ENCODE assay signal across 10 cellular contexts in genomic region chr13:110641055-110642015, GRCh38. TPM values are rescaled to one million over a fixed set of nuclear protein-coding genes. Genes with fewer than 3 reads are reported as not detected.
DNase-seq lines count a peak whose midpoint lies in the region; ATAC-seq and TF ChIP-seq lines count a peak whose summit lies in the region.
"Had no signal": no experiment of that assay in that cellular context is flagged by ENCODE, and none has a peak within 500 bp of the region (broad histone marks: within the 10 kb centered on the region; RNA-seq: fewer than 3 reads in every experiment).

No MANE protein-coding gene starts in this region.

- intact Hi-C loops in Right ventricle myocardium superior (cut with DNase I) = no loop called here
- intact Hi-C loops in Right ventricle myocardium inferior (cut with DNase I) = no loop called here
- intact Hi-C loops in adrenal gland (cut with DNase I) = loop anchor here in 1 of 2 donors (10.0 kb wide), 1 partner anchor 53 kb away; no protein-coding TSS in a partner anchor
- intact Hi-C loops in transverse colon (cut with DNase I; ENCODE audit: low total_unique reads) = no loop called here
- intact Hi-C loops in upper lobe of right lung (cut with DNase I) = no loop called here

- no peak for TF ChIP-seq EP300 in transverse colon (IDR thresholded peaks at IDR 0.05; ENCODE audit: low read depth)

- TF ChIP-seq CTCF in adrenal gland (IDR thresholded peaks at IDR 0.05) (no peak), transverse colon (IDR thresholded peaks at IDR 0.05) (no peak), upper lobe of right lung (IDR thresholded peaks at IDR 0.05) (no peak)

- no peaks in the 10 kb centered on the region for H3K27me3 ChIP-seq in adrenal gland
- H3K27me3 ChIP-seq in transverse colon = no peaks in the 10 kb centered on the region
- no peaks in the 10 kb centered on the region for H3K27me3 ChIP-seq in upper lobe of right lung

- TF ChIP-seq POLR2A in adrenal gland (IDR thresholded peaks at IDR 0.05) (no peak), transverse colon (IDR thresholded peaks at IDR 0.05) (no peak)

- no peak for DNase-seq in Right ventricle myocardium superior
- DNase-seq in Right ventricle myocardium inferior (ENCODE audit: missing footprints) = no peak
- peak; percentile 26 to 83 (median 64) for DNase-seq in adrenal gland
- peak; percentile 65 for DNase-seq in left lobe of liver (ENCODE audit: low spot score)
- DNase-seq in transverse colon = no peak
- DNase-seq in stimulated activated CD8-positive, alpha-beta memory T cell treated with anti-CD3 and anti-CD28 coated beads, Interleukin-4, amount 100 ng/mL, for 48 hours = no peak
- DNase-seq in NCI-H526 (lab: John Stamatoyannopoulos, UW) = no peak
- DNase-seq in upper lobe of right lung = no peak
- DNase-seq: activated CD4-positive, alpha-beta T cell treated with anti-CD3 and anti-CD28 coated beads, Interleukin-2, amount 10 ng/mL, durations not matched to agents 7 days and 5 days; activated naive CD8-positive, alpha-beta T cell treated with anti-CD3 and anti-CD28 coated beads for 36 hours had no signal

- H3K9me3 ChIP-seq in adrenal gland (replicated peaks in 1 of 3) (no peaks in the 10 kb centered on the region), transverse colon (no peaks in the 10 kb centered on the region), upper lobe of right lung (no peaks in the 10 kb centered on the region)

- H3K36me3 ChIP-seq in adrenal gland (replicated peaks in 1 of 2) (peaks cover 0 to 78% of the 10 kb centered on the region in 2 donors), transverse colon (peaks cover 0 to 12% (median 5%) of the 10 kb centered on the region in 4 donors), upper lobe of right lung (peaks cover 83% of the 10 kb centered on the region)

- in situ Hi-C loops in transverse colon (cut with MboI; ENCODE audit: low pct_ligation_motif_present in 1 of 4, low pct_unique_long_range_greater_than_20kb in 1 of 4, low sequenced_read_pairs in 3 of 4) = no loop called here

- peak; percentile 17 for ATAC-seq in Right ventricle myocardium superior (ENCODE audit: poor library complexity)
- no peak for ATAC-seq in Right ventricle myocardium inferior
- peak; percentile 18 for ATAC-seq in left lobe of liver
- ATAC-seq in upper lobe of right lung = no peak

- 53 to 79% (median 67%) methylated on average over 20 to 29 of the region's 29 CpGs for WGBS in adrenal gland, 4 donors
- 74 to 94% methylated on average over 8 to 24 of the region's 29 CpGs for WGBS in transverse colon (ENCODE audit: low coverage in 1 of 2), 2 donors

- H3K27ac ChIP-seq in adrenal gland (peak overlapping the region in 2 of 5 donors; percentile 60 to 75), transverse colon (peak overlapping the region in 3 of 4 donors; percentile 4 to 49 (median 24)), upper lobe of right lung (no peak overlapping the region)

- H3K4me1 ChIP-seq in adrenal gland (replicated peaks in 1 of 2) = peaks cover 13 to 23% of the 10 kb centered on the region in 2 donors
- peaks cover 0 to 9% (median 4%) of the 10 kb centered on the region in 4 donors for H3K4me1 ChIP-seq in transverse colon
- H3K4me1 ChIP-seq in upper lobe of right lung = no peaks in the 10 kb centered on the region

- H3K4me3 ChIP-seq in adrenal gland (no peak overlapping the region), transverse colon (no peak overlapping the region), upper lobe of right lung (no peak overlapping the region)

RNA-seq across cellular contexts. Expression of gene NAXD, which starts 26.0 kb away (rescaled TPM):
- total RNA-seq in Right ventricle myocardium superior (27.6 TPM), Right ventricle myocardium inferior (27.9 TPM), adrenal gland (10 to 100 TPM; 55.0 to 89.4 (median 58.5) TPM), left lobe of liver (34.4 TPM), transverse colon (10 to 100 TPM; 12.9 to 37.8 (median 33.3) TPM), upper lobe of right lung (32.2 TPM)
- 100 to 1,000 TPM in 2 of 3 donors, 10 to 100 TPM in 1; 48.5 to 107 (median 101) TPM for polyA plus RNA-seq in adrenal gland

Comparison
In these comparisons a context has a peak if more than half of its experiments do, and no peak if none do; other contexts are left out.
1. ATAC-seq: peak in Right ventricle myocardium superior (single experiment) and left lobe of liver (single experiment); none in Right ventricle myocardium inferior (single experiment) and upper lobe of right lung (single experiment).
2. DNase-seq: peak in adrenal gland (7 of 7) and left lobe of liver (single experiment); none in Right ventricle myocardium superior (single experiment), Right ventricle myocardium inferior (single experiment), transverse colon (single experiment), stimulated activated CD8-positive, alpha-beta memory T cell treated with anti-CD3 and anti-CD28 coated beads, Interleukin-4, amount 100 ng/mL, for 48 hours (single experiment), NCI-H526 (0 of 2) and upper lobe of right lung (single experiment).